26 cellular contexts compared by ENCODE assay signal in the genomic region with DNA sequence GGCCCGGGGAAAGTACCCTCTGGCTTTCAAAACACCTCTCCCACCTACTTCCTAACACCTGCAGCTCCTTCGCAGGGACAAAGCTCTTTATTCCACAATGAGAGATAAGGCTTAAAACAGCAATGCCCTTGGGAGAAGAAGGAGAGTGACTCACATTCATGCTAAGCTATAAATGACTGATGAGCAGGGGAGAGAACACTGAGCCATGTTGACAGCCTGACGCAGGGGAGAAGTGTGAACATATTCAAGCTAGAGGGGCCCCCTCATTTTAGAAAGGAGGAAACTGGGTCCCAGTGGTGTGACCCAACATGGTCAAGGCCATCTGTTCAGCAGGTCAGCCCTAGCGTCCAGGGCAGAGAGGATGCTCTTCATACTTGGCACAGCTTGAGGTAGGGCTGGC.
A peak's percentile ranks its signal among the peaks of the same experiment; 100 is the strongest.
DNase-seq lines count a peak whose midpoint lies in the region; ATAC-seq and TF ChIP-seq lines count a peak whose summit lies in the region.
"Had no signal": no experiment of that assay in that cellular context is flagged by ENCODE, and none has a peak within 500 bp of the region (broad histone marks: within the 10 kb centered on the region; RNA-seq: fewer than 3 reads in every experiment).

No MANE protein-coding gene starts in this region.

- H3K4me1 ChIP-seq in right atrium auricular region (peaks cover 0 to 11% of the 10 kb centered on the region in 2 donors), mesendoderm (ENCODE audit: control insufficient read depth, low read depth, low read length) (no peaks in the 10 kb centered on the region), colonic mucosa (no peaks in the 10 kb centered on the region)
- H3K4me1 ChIP-seq: pancreas, suprapubic skin, uterus had no signal

- H2BK15ac ChIP-seq in mesendoderm (replicated peaks; ENCODE audit: low read depth) = no peak overlapping the region

- no peak overlapping the region for H3K4me2 ChIP-seq in mesendoderm (ENCODE audit: low read length)

- no peak overlapping the region for H3K4ac ChIP-seq in mesendoderm (ENCODE audit: low read depth, low read length)

- no peak for DNase-seq in Right ventricle myocardium superior
- no peak for DNase-seq in right atrium auricular region (ENCODE audit: low spot score)
- DNase-seq in caudate nucleus (lab: John Stamatoyannopoulos, UW) = peak in 7 of 61 donors; percentile 14 to 71 (median 40)
- DNase-seq in mesendoderm = peak; percentile 38
- no peak for DNase-seq in cerebellum (ENCODE audit: low spot score)
- no peak for DNase-seq in NOMO-1 treated with DMSO at 0.1 percent for 48 hours (lab: John Stamatoyannopoulos, UW; ENCODE audit: unreplicated experiment)
- DNase-seq in colonic mucosa = no peak
- DNase-seq: activated CD4-positive, alpha-beta T cell treated with anti-CD3 and anti-CD28 coated beads for 48 hours; activated effector memory CD4-positive, alpha-beta T cell treated with anti-CD3 and anti-CD28 coated beads, Interleukin-2, amount 50 U/mL, for 16 hours; activated naive CD8-positive, alpha-beta T cell treated with anti-CD3 and anti-CD28 coated beads for 36 hours; activated T-cell treated with anti-CD3 and anti-CD28 coated beads, Interleukin-2, amount 50 U/mL, for 1 hour; CD8-positive, alpha-beta memory T cell; GF-D8; H7; IMR-90; NCI-H1092 treated with DMSO at 0.1 percent for 48 hours; NCI-H2029 treated with DMSO at 0.1 percent for 48 hours; pancreas; PC-3; stimulated activated CD4-positive, alpha-beta T cell treated with anti-CD3 and anti-CD28 coated beads, Interleukin-15, amount 100 ng/mL, for 24 hours; stimulated activated naive CD4-positive, alpha-beta T cell; uterus; WERI-Rb-1 had no signal

- H3K18ac ChIP-seq in mesendoderm (ENCODE audit: low read length) = no peak overlapping the region

- H3K27me3 ChIP-seq in right atrium auricular region = no peaks in the 10 kb centered on the region
- no peaks in the 10 kb centered on the region for H3K27me3 ChIP-seq in mesendoderm (ENCODE audit: insufficient read depth, low read length, poor library complexity)
- H3K27me3 ChIP-seq in colonic mucosa = no peaks in the 10 kb centered on the region
- H3K27me3 ChIP-seq: pancreas, uterus had no signal

- H3K27ac ChIP-seq in right atrium auricular region (peak overlapping the region in 1 of 2 donors; percentile 67), caudate nucleus (ENCODE audit: low read depth, low read length) (peak overlapping the region; percentile 72), mesendoderm (ENCODE audit: low read depth, low read length) (no peak overlapping the region), colonic mucosa (no peak overlapping the region)
- H3K27ac ChIP-seq: pancreas, suprapubic skin, uterus, WERI-Rb-1 had no signal

- no CpG with 5 or more reads among the region's 4 CpGs for whole genome bisulfite sequencing in mesendoderm (ENCODE audit: extremely low coverage, insufficient coverage, low lambda C conversion rate)

- no peaks in the 10 kb centered on the region for H3K79me1 ChIP-seq in mesendoderm (ENCODE audit: low read length)

- H3K4me3 ChIP-seq in right atrium auricular region = no peak overlapping the region
- no peak overlapping the region for H3K4me3 ChIP-seq in mesendoderm (ENCODE audit: low read length)
- H3K4me3 ChIP-seq in colonic mucosa = no peak overlapping the region
- H3K4me3 ChIP-seq: pancreas, suprapubic skin, uterus had no signal

- no peak overlapping the region for H3K56ac ChIP-seq in mesendoderm (ENCODE audit: low read length)

- TF ChIP-seq CTCF in right atrium auricular region (IDR thresholded peaks at IDR 0.05) (no peak), colonic mucosa (IDR thresholded peaks at IDR 0.05) (no peak)

- H3K9ac ChIP-seq in mesendoderm (ENCODE audit: low read length) (no peak overlapping the region), colonic mucosa (ENCODE audit: low read depth in 2 of 2, low read length in 2 of 2) (no peak overlapping the region)

- H4K5ac ChIP-seq in mesendoderm (ENCODE audit: low read length) = no peak overlapping the region

- H3K9me3 ChIP-seq in right atrium auricular region = peaks cover 0 to 8% of the 10 kb centered on the region in 2 donors
- no peaks in the 10 kb centered on the region for H3K9me3 ChIP-seq in colonic mucosa
- H3K9me3 ChIP-seq: pancreas had no signal

- intact Hi-C loops in Right ventricle myocardium superior (cut with DNase I) = no loop called here
- intact Hi-C loops in colonic mucosa (cut with DNase I) = no loop called here

- H2BK120ac ChIP-seq in mesendoderm (ENCODE audit: low read depth, low read length) = no peak overlapping the region

- no peaks in the 10 kb centered on the region for H3K36me3 ChIP-seq in right atrium auricular region
- no peaks in the 10 kb centered on the region for H3K36me3 ChIP-seq in mesendoderm (ENCODE audit: control insufficient read depth, insufficient read depth, low read length)
- no peaks in the 10 kb centered on the region for H3K36me3 ChIP-seq in colonic mucosa
- H3K36me3 ChIP-seq: pancreas, suprapubic skin, uterus, WERI-Rb-1 had no signal

- no peak overlapping the region for H4K8ac ChIP-seq in mesendoderm (ENCODE audit: low read depth, low read length)

- no peaks in the 10 kb centered on the region for H3K79me2 ChIP-seq in mesendoderm (ENCODE audit: control insufficient read depth, insufficient read depth, low read length)

- H2AK5ac ChIP-seq in mesendoderm (ENCODE audit: low read length) = no peak overlapping the region

- no peak overlapping the region for H3K23ac ChIP-seq in mesendoderm (ENCODE audit: low read length)

- ATAC-seq in Right ventricle myocardium superior (ENCODE audit: poor library complexity) = peak; percentile 83
- no peak for ATAC-seq in HG03097 (IDR thresholded peaks at IDR 0.05; ENCODE audit: low FRiP score, unreplicated experiment)
- ATAC-seq: PC-3, sciatic nerve had no signal

- no peak overlapping the region for H2BK5ac ChIP-seq in mesendoderm (ENCODE audit: low read length)
